23 cellular contexts compared by ENCODE assay signal in the genomic region with DNA sequence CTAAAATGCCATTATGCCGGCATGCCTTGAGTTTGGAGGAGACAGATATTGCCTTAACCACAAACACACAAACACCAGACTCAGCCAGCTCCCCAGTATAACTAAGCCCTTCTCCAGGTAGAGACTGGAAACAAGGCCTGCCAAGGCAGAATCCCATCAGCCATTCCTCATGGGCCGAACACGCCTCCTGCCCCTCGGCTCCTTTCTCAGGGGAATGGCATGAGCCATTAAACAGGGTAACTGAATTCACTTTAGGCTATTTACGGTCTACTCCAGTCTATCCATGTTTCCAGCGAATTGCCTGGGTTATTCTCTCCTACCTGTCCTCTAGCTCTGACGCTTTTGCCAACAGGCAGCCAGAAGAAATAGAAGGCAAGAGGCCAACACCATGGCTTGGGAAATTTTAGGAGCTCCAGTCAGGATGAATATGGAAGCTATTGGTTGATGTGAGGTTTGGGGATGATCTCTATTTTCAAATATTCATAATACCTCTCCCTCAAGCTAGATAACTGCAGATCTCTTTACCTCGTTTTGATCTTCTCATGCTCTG. TPM values are rescaled to one million over a fixed set of nuclear protein-coding genes. Genes with fewer than 3 reads are reported as not detected.
A peak's percentile ranks its signal among the peaks of the same experiment; 100 is the strongest.
DNase-seq lines count a peak whose midpoint lies in the region; ATAC-seq and TF ChIP-seq lines count a peak whose summit lies in the region.
"Had no signal": no experiment of that assay in that cellular context is flagged by ENCODE, and none has a peak within 500 bp of the region (broad histone marks: within the 10 kb centered on the region; RNA-seq: fewer than 3 reads in every experiment).

No MANE protein-coding gene starts in this region.

- H3K27ac ChIP-seq in spleen (peak overlapping the region in 6 of 8 donors; percentile 16 to 95 (median 94)), vagina (no peak overlapping the region)
- H3K27ac ChIP-seq: A549, epithelial cell of prostate, SK-N-MC had no signal

- no peaks in the 10 kb centered on the region for H3K9me3 Mint-ChIP-seq in activated CD8-positive, alpha-beta memory T cell treated with anti-CD3 and anti-CD28 coated beads, Interleukin-2, amount 10 ng/mL, durations not matched to agents 7 days and 5 days (ENCODE audit: low read depth)
- H3K9me3 Mint-ChIP-seq in T-cell = no peaks in the 10 kb centered on the region
- H3K9me3 Mint-ChIP-seq in central memory CD8-positive, alpha-beta T cell = no peaks in the 10 kb centered on the region
- H3K9me3 Mint-ChIP-seq: nephron progenitor cell had no signal

- H3K4me3 Mint-ChIP-seq in activated CD8-positive, alpha-beta memory T cell treated with anti-CD3 and anti-CD28 coated beads, Interleukin-2, amount 10 ng/mL, durations not matched to agents 7 days and 5 days = no peak overlapping the region
- H3K4me3 Mint-ChIP-seq in T-cell = no peak overlapping the region
- H3K4me3 Mint-ChIP-seq in central memory CD8-positive, alpha-beta T cell = no peak overlapping the region
- H3K4me3 Mint-ChIP-seq: nephron progenitor cell had no signal

- H3K27ac Mint-ChIP-seq in activated CD8-positive, alpha-beta memory T cell treated with anti-CD3 and anti-CD28 coated beads, Interleukin-2, amount 10 ng/mL, durations not matched to agents 7 days and 5 days = peak overlapping the region; percentile 42
- peak overlapping the region; percentile 91 to 98 for H3K27ac Mint-ChIP-seq in T-cell
- H3K27ac Mint-ChIP-seq in central memory CD8-positive, alpha-beta T cell (ENCODE audit: low read depth) = peak overlapping the region; percentile 99
- H3K27ac Mint-ChIP-seq: nephron progenitor cell had no signal

- H3K4me1 ChIP-seq in spleen (peaks cover 64 to 91% (median 83%) of the 10 kb centered on the region in 6 donors), vagina (peaks cover 14% of the 10 kb centered on the region)

- H3K4me1 Mint-ChIP-seq in activated CD8-positive, alpha-beta memory T cell treated with anti-CD3 and anti-CD28 coated beads, Interleukin-2, amount 10 ng/mL, durations not matched to agents 7 days and 5 days = peaks cover 73% of the 10 kb centered on the region
- peaks cover 67 to 85% (median 84%) of the 10 kb centered on the region in 3 donors for H3K4me1 Mint-ChIP-seq in T-cell
- peaks cover 77% of the 10 kb centered on the region for H3K4me1 Mint-ChIP-seq in central memory CD8-positive, alpha-beta T cell

- no peaks in the 10 kb centered on the region for H3K27me3 Mint-ChIP-seq in activated CD8-positive, alpha-beta memory T cell treated with anti-CD3 and anti-CD28 coated beads, Interleukin-2, amount 10 ng/mL, durations not matched to agents 7 days and 5 days
- no peaks in the 10 kb centered on the region for H3K27me3 Mint-ChIP-seq in T-cell
- H3K27me3 Mint-ChIP-seq in central memory CD8-positive, alpha-beta T cell = no peaks in the 10 kb centered on the region

- H3K4me3 ChIP-seq in spleen (no peak overlapping the region), vagina (no peak overlapping the region)
- H3K4me3 ChIP-seq: A549, dorsolateral prefrontal cortex, HAP-1, heart right ventricle, MG63, SK-N-MC had no signal

- H3K9me3 ChIP-seq in spleen (no peaks in the 10 kb centered on the region), vagina (no peaks in the 10 kb centered on the region)
- H3K9me3 ChIP-seq: A549, HAP-1, heart right ventricle, MG63 had no signal

- ATAC-seq in activated CD8-positive, alpha-beta memory T cell treated with anti-CD3 and anti-CD28 coated beads, Interleukin-2, amount 10 ng/mL, durations not matched to agents 7 days and 5 days = no peak
- no peak for ATAC-seq in T-cell (replicated peaks in 1 of 4)
- ATAC-seq in central memory CD8-positive, alpha-beta T cell (replicated peaks; ENCODE audit: extremely low read depth, poor library complexity, severe bottlenecking) = no peak
- no peak for ATAC-seq in GM19351 (IDR thresholded peaks at IDR 0.05; ENCODE audit: unreplicated experiment)
- ATAC-seq: heart right ventricle, left colon had no signal

- intact Hi-C loops in spleen (cut with DNase I; ENCODE audit: low total_unique reads) (loop anchor here (5.0 to 10.0 kb wide), 2 partner anchors 54 to 467 kb away; a partner anchor contains a TSS), vagina (cut with DNase I) (no loop called here)

- WGBS in spleen, 5 donors = 93 to 95% (median 95%) methylated on average over 8 of the region's 8 CpGs

- TF ChIP-seq POLR2A in spleen (IDR thresholded peaks at IDR 0.05) (no peak), vagina (IDR thresholded peaks at IDR 0.05) (no peak)

- TF ChIP-seq CTCF in spleen (IDR thresholded peaks at IDR 0.05 in 8 of 11, conservative IDR thresholded peaks at IDR 0.05 in 3 of 11) = no peak
- TF ChIP-seq CTCF in vagina (IDR thresholded peaks at IDR 0.05) = no peak
- TF ChIP-seq CTCF in GM13977 (IDR thresholded peaks at IDR 0.05; ENCODE audit: extremely low read depth, insufficient read depth, missing control alignments) = no peak

- no peak for DNase-seq in activated CD8-positive, alpha-beta memory T cell treated with anti-CD3 and anti-CD28 coated beads, Interleukin-2, amount 10 ng/mL, durations not matched to agents 7 days and 5 days
- no peak for DNase-seq in activated CD8-positive, alpha-beta memory T cell treated with anti-CD3 and anti-CD28 coated beads, Interleukin-2, amount 50 U/mL, for 4 hours
- DNase-seq in T-cell (no peak), spleen (no peak), vagina (ENCODE audit: extremely low spot score in 2 of 2) (no peak), GM13977 (ENCODE audit: low spot score) (no peak)
- DNase-seq in central memory CD8-positive, alpha-beta T cell (ENCODE audit: low spot score in 2 of 2) = no peak
- DNase-seq: anterior cingulate cortex, EL, heart right ventricle, left colon, MG63, NCI-H1436, NCI-H510A treated with DMSO at 0.1 percent for 48 hours, nephron progenitor cell, posterior cingulate gyrus, RPMI8226 had no signal

- H3K36me3 Mint-ChIP-seq in activated CD8-positive, alpha-beta memory T cell treated with anti-CD3 and anti-CD28 coated beads, Interleukin-2, amount 10 ng/mL, durations not matched to agents 7 days and 5 days = peaks cover 20% of the 10 kb centered on the region
- peaks cover 3% of the 10 kb centered on the region for H3K36me3 Mint-ChIP-seq in T-cell
- H3K36me3 Mint-ChIP-seq in central memory CD8-positive, alpha-beta T cell (ENCODE audit: insufficient read depth) = peaks cover 15% of the 10 kb centered on the region

- POLR2A ChIA-PET in T-cell (lab: Charles Lee) = interaction anchor here in 1 of 2 donors (1.2 kb wide), 1 partner anchor 1089 kb away, joined by 4 read pairs; no protein-coding TSS in a partner anchor

- in situ Hi-C loops in GM13977 (cut with MboI; ENCODE audit: low pct_unique_long_range_greater_than_20kb, low sequenced_read_pairs, unreplicated experiment) = no loop called here

- H3K36me3 ChIP-seq in spleen (peaks cover 0 to 11% (median 0%) of the 10 kb centered on the region in 6 donors), vagina (no peaks in the 10 kb centered on the region)
- H3K36me3 ChIP-seq: HAP-1, heart right ventricle, MG63 had no signal

- H3K27me3 ChIP-seq in spleen (replicated peaks in 1 of 7) (no peaks in the 10 kb centered on the region), vagina (no peaks in the 10 kb centered on the region)
- H3K27me3 ChIP-seq: dorsolateral prefrontal cortex, heart right ventricle, MG63 had no signal

- CTCF ChIA-PET in activated CD8-positive, alpha-beta memory T cell treated with anti-CD3 and anti-CD28 coated beads, Interleukin-2, amount 10 ng/mL, durations not matched to agents 7 days and 5 days (lab: Charles Lee) = no interaction called here
- CTCF ChIA-PET in T-cell (lab: Charles Lee) = no interaction called here

RNA-seq across cellular contexts. Expression of a gene that starts 4.9 kb away (rescaled TPM):
- 10 to 100 TPM; 66.3 to 82.8 TPM for total RNA-seq in activated CD8-positive, alpha-beta memory T cell treated with anti-CD3 and anti-CD28 coated beads, Interleukin-2, amount 10 ng/mL, durations not matched to agents 7 days and 5 days
- total RNA-seq in T-cell (10 to 100 TPM; 43.6 to 69.9 (median 50.1) TPM), spleen (100 to 1,000 TPM; 125 to 319 (median 133) TPM), vagina (8.3 TPM)
- polyA plus RNA-seq in spleen = 100 to 1,000 TPM in 1 of 3 donors, 10 to 100 TPM in 2; 59.0 to 102 (median 81.3) TPM

RNA-seq across cellular contexts. Expression of a gene that starts 56.1 kb away (rescaled TPM):
- 1 to 10 TPM; 9.6 to 9.9 TPM for total RNA-seq in activated CD8-positive, alpha-beta memory T cell treated with anti-CD3 and anti-CD28 coated beads, Interleukin-2, amount 10 ng/mL, durations not matched to agents 7 days and 5 days
- total RNA-seq in T-cell = 10 to 100 TPM; 13.1 to 19.1 (median 16.0) TPM
- total RNA-seq in spleen = 10 to 100 TPM; 15.7 to 25.9 (median 20.2) TPM
- 10 to 100 TPM; 39.7 to 61.0 (median 45.8) TPM for polyA plus RNA-seq in spleen
- 12.8 TPM for total RNA-seq in vagina

Comparison
In these comparisons a context has a peak if more than half of its experiments do, and no peak if none do; other contexts are left out.
1. H3K27ac Mint-ChIP-seq: peak in every context shown above with its lines; median percentile 99 in central memory CD8-positive, alpha-beta T cell; 94 in T-cell; 42 in activated CD8-positive, alpha-beta memory T cell treated with anti-CD3 and anti-CD28 coated beads, Interleukin-2, amount 10 ng/mL, durations not matched to agents 7 days and 5 days.